In the genomic region with DNA sequence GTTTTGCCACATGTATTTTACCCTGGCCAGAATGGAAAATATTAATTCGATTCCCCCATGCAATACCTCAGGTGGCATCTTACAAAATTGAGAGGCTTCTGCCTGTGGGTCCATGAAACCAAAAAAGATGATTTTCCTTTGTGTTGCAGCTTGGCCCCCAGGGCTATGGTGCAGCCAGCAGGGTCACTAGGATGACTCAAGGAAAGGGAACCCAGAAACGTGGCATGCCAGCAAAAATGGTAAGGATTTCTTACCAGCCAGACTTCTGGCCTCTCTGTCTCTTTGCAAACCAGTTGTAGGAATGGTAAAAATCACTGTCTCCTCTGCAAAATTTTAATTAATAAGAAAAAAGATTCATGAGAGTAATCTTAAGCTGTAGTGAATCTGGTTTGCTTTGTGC, we compare ENCODE assay signal across 26 cellular contexts. TPM values are rescaled to one million over a fixed set of nuclear protein-coding genes. Genes with fewer than 3 reads are reported as not detected.
"Had no signal": no experiment of that assay in that cellular context is flagged by ENCODE, and none has a peak within 500 bp of the region (broad histone marks: within the 10 kb centered on the region; RNA-seq: fewer than 3 reads in every experiment).

No MANE protein-coding gene starts in this region.

- H2AFZ ChIP-seq: hepatocyte had no signal

- ATAC-seq: gastroesophageal sphincter; naive thymus-derived CD4-positive, alpha-beta T cell; right cardiac atrium had no signal

- H3K4me3 Mint-ChIP-seq: naive thymus-derived CD4-positive, alpha-beta T cell had no signal

- H3K79me2 ChIP-seq: hepatocyte had no signal

- H3K27ac ChIP-seq: colonic mucosa, esophagus squamous epithelium, gastroesophageal sphincter, hepatocyte, ovary, stomach, thoracic aorta, transverse colon had no signal

- H3K36me3 Mint-ChIP-seq: naive thymus-derived CD4-positive, alpha-beta T cell had no signal

- H3K36me3 ChIP-seq: colonic mucosa, esophagus squamous epithelium, gastroesophageal sphincter, ovary, stomach, thoracic aorta, transverse colon had no signal

- H3K27me3 ChIP-seq: colonic mucosa, gastroesophageal sphincter, hepatocyte, ovary, stomach, transverse colon had no signal

- H3K27ac Mint-ChIP-seq: naive thymus-derived CD4-positive, alpha-beta T cell had no signal

- H3K9me3 ChIP-seq: colonic mucosa, esophagus squamous epithelium, gastroesophageal sphincter, ovary, stomach, thoracic aorta, transverse colon had no signal

- DNase-seq: colonic mucosa; dermis blood vessel endothelial cell; esophagus squamous epithelium; foreskin fibroblast; naive thymus-derived CD4-positive, alpha-beta T cell; nucleus accumbens; ovary; right cardiac atrium; small intestine; stimulated activated CD4-positive, alpha-beta T cell treated with anti-CD3 and anti-CD28 coated beads, Interleukin-12 subunit alpha, Interleukin-12 subunit beta, amount 100 ng/mL, for 4 hours; stimulated activated naive CD4-positive, alpha-beta T cell; stomach; substantia nigra; transverse colon had no signal

- H3K4me1 ChIP-seq: colonic mucosa had no signal

- H3K4me3 ChIP-seq: colonic mucosa, esophagus squamous epithelium, gastroesophageal sphincter, hepatocyte, ovary, stomach, thoracic aorta, transverse colon had no signal

- H3K4me2 ChIP-seq: hepatocyte had no signal

- H3K9me3 Mint-ChIP-seq: naive thymus-derived CD4-positive, alpha-beta T cell had no signal

RNA-seq across cellular contexts. Expression of gene TAAR9, which starts 11.6 kb away (rescaled TPM):
- total RNA-seq: colonic mucosa; dermis blood vessel endothelial cell; epithelial cell of proximal tubule; esophagus squamous epithelium; gastroesophageal sphincter; hepatocyte; kidney epithelial cell; liver; lung microvascular endothelial cell; mesenteric fat pad; mononuclear cell; naive thymus-derived CD4-positive, alpha-beta T cell; ovary; posterior vena cava; right cardiac atrium; stomach; thoracic aorta; transverse colon; ureter had no signal
- polyA plus RNA-seq: hepatocyte; liver; naive thymus-derived CD4-positive, alpha-beta T cell; neural cell; ovary; right cardiac atrium; small intestine; stomach had no signal

RNA-seq across cellular contexts. Expression of gene TAAR8, which starts 26.0 kb away (rescaled TPM):
- total RNA-seq: colonic mucosa; dermis blood vessel endothelial cell; epithelial cell of proximal tubule; esophagus squamous epithelium; gastroesophageal sphincter; hepatocyte; kidney epithelial cell; liver; lung microvascular endothelial cell; mesenteric fat pad; mononuclear cell; naive thymus-derived CD4-positive, alpha-beta T cell; ovary; posterior vena cava; right cardiac atrium; stomach; thoracic aorta; transverse colon; ureter had no signal
- polyA plus RNA-seq: hepatocyte; liver; naive thymus-derived CD4-positive, alpha-beta T cell; neural cell; ovary; right cardiac atrium; small intestine; stomach had no signal

RNA-seq across cellular contexts. Expression of gene TAAR6, which starts 43.7 kb away (rescaled TPM):
- total RNA-seq: colonic mucosa; dermis blood vessel endothelial cell; epithelial cell of proximal tubule; esophagus squamous epithelium; gastroesophageal sphincter; hepatocyte; kidney epithelial cell; liver; lung microvascular endothelial cell; mesenteric fat pad; mononuclear cell; naive thymus-derived CD4-positive, alpha-beta T cell; ovary; posterior vena cava; right cardiac atrium; stomach; thoracic aorta; transverse colon; ureter had no signal
- polyA plus RNA-seq: hepatocyte; liver; naive thymus-derived CD4-positive, alpha-beta T cell; neural cell; ovary; right cardiac atrium; small intestine; stomach had no signal
